Comparison of ENCODE assay signal across 8 cellular contexts in genomic region chr20:25864986-25865714, GRCh38.
A peak's percentile ranks its signal among the peaks of the same experiment; 100 is the strongest.
DNase-seq lines count a peak whose midpoint lies in the region; ATAC-seq and TF ChIP-seq lines count a peak whose summit lies in the region.

No MANE protein-coding gene starts in this region.

- H2AFZ ChIP-seq in KMS-11 (ENCODE audit: low read depth) = peak overlapping the region; percentile 49

- no peaks in the 10 kb centered on the region for H3K4me1 ChIP-seq in KMS-11 (ENCODE audit: low read depth, poor library complexity, severe bottlenecking)
- peaks cover 0 to 20% of the 10 kb centered on the region in 2 donors for H3K4me1 ChIP-seq in duodenal mucosa (ENCODE audit: control insufficient read depth in 1 of 2, insufficient read depth in 2 of 2, low read length in 2 of 2)

- no peaks in the 10 kb centered on the region for H3K9me3 ChIP-seq in duodenal mucosa (ENCODE audit: control insufficient read depth in 1 of 2, low read length in 2 of 2)

- no peaks in the 10 kb centered on the region; the same call in 1 of the 2 replicates for H3K27me3 ChIP-seq in KMS-11 (ENCODE audit: insufficient read depth, low read depth)
- peaks cover 29 to 31% of the 10 kb centered on the region in 2 donors for H3K27me3 ChIP-seq in duodenal mucosa (ENCODE audit: control insufficient read depth in 1 of 2, insufficient read depth in 2 of 2, low read length in 2 of 2)

- no peaks in the 10 kb centered on the region for H4K20me1 ChIP-seq in KMS-11 (ENCODE audit: insufficient read depth)

- peak overlapping the region; percentile 68 for H3K4me2 ChIP-seq in KMS-11

- peaks cover 16% of the 10 kb centered on the region for H3K4me1 Mint-ChIP-seq in nephron

- peak; percentile 21 for DNase-seq in Ammon's horn (ENCODE audit: low spot score)
- DNase-seq in AG08396 (ENCODE audit: low spot score) = no peak
- DNase-seq in OCI-M2 (lab: John Stamatoyannopoulos, UW; ENCODE audit: unreplicated experiment) = no peak

- H3K79me2 ChIP-seq in KMS-11 (ENCODE audit: insufficient read depth, low read depth) = no peaks in the 10 kb centered on the region

- H3K27ac ChIP-seq in KMS-11 (no peak overlapping the region), duodenal mucosa (ENCODE audit: low read depth, low read length) (no peak overlapping the region)

- H3K36me3 Mint-ChIP-seq in nephron (ENCODE audit: low read depth) = no peaks in the 10 kb centered on the region

- H3K36me3 ChIP-seq in KMS-11 (ENCODE audit: insufficient read depth) (no peaks in the 10 kb centered on the region), duodenal mucosa (ENCODE audit: control insufficient read depth in 1 of 2, insufficient read depth in 2 of 2, low read length in 2 of 2) (no peaks in the 10 kb centered on the region)

- TF ChIP-seq CTCF in KMS-11 (conservative IDR thresholded peaks at IDR 0.05; ENCODE audit: low read depth, low read length) = no peak
- no peak for TF ChIP-seq CTCF in nephron (IDR thresholded peaks at IDR 0.05; ENCODE audit: unreplicated experiment in 3 of 3)

- H3K4me3 ChIP-seq in KMS-11 (IDR thresholded peaks at IDR 0.05; ENCODE audit: insufficient read depth, low read depth, low read length) = no peak overlapping the region
- peak overlapping the region; percentile 36 to 48 for H3K4me3 ChIP-seq in duodenal mucosa (ENCODE audit: low read depth in 1 of 2, low read length in 2 of 2)

- H3K9ac ChIP-seq in KMS-11 (no peak overlapping the region), duodenal mucosa (ENCODE audit: low read depth in 1 of 2, low read length in 2 of 2) (no peak overlapping the region)

- ATAC-seq in HG03432 (IDR thresholded peaks at IDR 0.05; ENCODE audit: unreplicated experiment) (no peak), GM19397 (IDR thresholded peaks at IDR 0.05; ENCODE audit: unreplicated experiment) (no peak)

- H3K9me3 Mint-ChIP-seq in nephron = no peaks in the 10 kb centered on the region

- H3K27me3 Mint-ChIP-seq in nephron (ENCODE audit: low read depth) = peaks cover 95% of the 10 kb centered on the region

- no peak overlapping the region for H3K27ac Mint-ChIP-seq in nephron

- H3K4me3 Mint-ChIP-seq in nephron = peak overlapping the region; percentile 59 to 73 (median 71)
